ENCODE assay signal across 14 cellular contexts in the genomic region with DNA sequence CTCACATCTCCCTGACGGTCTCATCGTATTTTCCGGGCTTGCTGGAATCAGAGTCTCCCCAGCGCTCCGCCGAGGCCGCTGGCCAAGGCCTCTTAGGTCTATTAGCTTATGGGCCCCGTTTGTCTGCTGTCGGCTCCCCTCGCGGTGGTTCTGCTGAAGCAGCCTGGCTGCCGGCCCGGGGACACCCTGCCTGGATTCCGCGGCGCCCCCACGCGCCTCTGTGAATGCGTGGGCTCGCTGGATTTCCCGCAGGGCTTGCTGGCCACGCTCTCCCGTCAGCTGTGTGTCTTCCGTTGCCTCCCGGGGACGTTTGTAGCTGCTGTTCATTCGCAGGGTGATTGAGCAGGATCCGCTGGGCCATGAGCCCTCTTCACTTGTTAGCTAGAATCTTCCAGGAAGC.
"Had no signal": no experiment of that assay in that cellular context is flagged by ENCODE, and none has a peak within 500 bp of the region (broad histone marks: within the 10 kb centered on the region; RNA-seq: fewer than 3 reads in every experiment).

No MANE protein-coding gene starts in this region.

- H3K27me3 ChIP-seq: gastroesophageal sphincter, stomach, thyroid gland had no signal

- H3K27ac Mint-ChIP-seq: activated CD8-positive, alpha-beta memory T cell treated with anti-CD3 and anti-CD28 coated beads, Interleukin-2, amount 10 ng/mL, durations not matched to agents 7 days and 5 days; activated naive CD8-positive, alpha-beta T cell treated with anti-CD3 and anti-CD28 coated beads for 36 hours had no signal

- H3K4me1 ChIP-seq: psoas muscle had no signal

- H3K27me3 Mint-ChIP-seq: activated CD8-positive, alpha-beta memory T cell treated with anti-CD3 and anti-CD28 coated beads, Interleukin-2, amount 10 ng/mL, durations not matched to agents 7 days and 5 days; activated naive CD8-positive, alpha-beta T cell treated with anti-CD3 and anti-CD28 coated beads for 36 hours had no signal

- H3K9me3 Mint-ChIP-seq: activated naive CD8-positive, alpha-beta T cell treated with anti-CD3 and anti-CD28 coated beads for 36 hours; activated T-cell treated with anti-CD3 and anti-CD28 coated beads, Interleukin-2, amount 50 U/mL, for 4 hours had no signal

- H3K36me3 Mint-ChIP-seq: activated CD8-positive, alpha-beta memory T cell treated with anti-CD3 and anti-CD28 coated beads, Interleukin-2, amount 10 ng/mL, durations not matched to agents 7 days and 5 days; activated naive CD8-positive, alpha-beta T cell treated with anti-CD3 and anti-CD28 coated beads for 36 hours had no signal

- H3K4me3 ChIP-seq: gastroesophageal sphincter, left ventricle myocardium inferior, psoas muscle, stomach, thyroid gland had no signal

- H3K4me1 Mint-ChIP-seq: activated CD8-positive, alpha-beta memory T cell treated with anti-CD3 and anti-CD28 coated beads, Interleukin-2, amount 10 ng/mL, durations not matched to agents 7 days and 5 days; activated naive CD8-positive, alpha-beta T cell treated with anti-CD3 and anti-CD28 coated beads for 36 hours had no signal

- H3K4me3 Mint-ChIP-seq: activated CD8-positive, alpha-beta memory T cell treated with anti-CD3 and anti-CD28 coated beads, Interleukin-2, amount 10 ng/mL, durations not matched to agents 7 days and 5 days; activated naive CD8-positive, alpha-beta T cell treated with anti-CD3 and anti-CD28 coated beads for 36 hours; activated T-cell treated with anti-CD3 and anti-CD28 coated beads, Interleukin-2, amount 50 U/mL, for 4 hours had no signal

- ATAC-seq: activated CD8-positive, alpha-beta memory T cell treated with anti-CD3 and anti-CD28 coated beads, Interleukin-2, amount 10 ng/mL, durations not matched to agents 7 days and 5 days; activated T-cell treated with anti-CD3 and anti-CD28 coated beads, Interleukin-2, amount 50 U/mL, for 4 hours; gastroesophageal sphincter; psoas muscle had no signal

- H3K9me3 ChIP-seq: gastroesophageal sphincter, left ventricle myocardium inferior, psoas muscle, stomach, thyroid gland had no signal

- H3K27ac ChIP-seq: gastroesophageal sphincter, left ventricle myocardium inferior, psoas muscle, stomach, thyroid gland had no signal

- DNase-seq: activated CD4-positive, alpha-beta T cell treated with anti-CD3 and anti-CD28 coated beads, Interleukin-2, amount 50 U/mL, for 4 hours; activated CD8-positive, alpha-beta memory T cell treated with anti-CD3 and anti-CD28 coated beads, Interleukin-2, amount 10 ng/mL, durations not matched to agents 7 days and 5 days; activated gamma-delta T cell treated with Interleukin-2 at 50 U/mL for 16 hours; activated naive CD8-positive, alpha-beta T cell treated with anti-CD3 and anti-CD28 coated beads for 36 hours; activated T-cell treated with anti-CD3 and anti-CD28 coated beads, Interleukin-2, amount 50 U/mL, for 4 hours; islet precursor cell; left ventricle myocardium inferior; psoas muscle; SHP77 treated with DMSO at 0.1 percent for 48 hours; stimulated activated CD4-positive, alpha-beta T cell treated with anti-CD3 and anti-CD28 coated beads, Interleukin-4, amount 100 ng/mL, for 1 hour; stomach; T-helper 2 cell had no signal

- H3K36me3 ChIP-seq: left ventricle myocardium inferior, stomach, thyroid gland had no signal
